8 cellular contexts compared by ENCODE assay signal in the genomic region with DNA sequence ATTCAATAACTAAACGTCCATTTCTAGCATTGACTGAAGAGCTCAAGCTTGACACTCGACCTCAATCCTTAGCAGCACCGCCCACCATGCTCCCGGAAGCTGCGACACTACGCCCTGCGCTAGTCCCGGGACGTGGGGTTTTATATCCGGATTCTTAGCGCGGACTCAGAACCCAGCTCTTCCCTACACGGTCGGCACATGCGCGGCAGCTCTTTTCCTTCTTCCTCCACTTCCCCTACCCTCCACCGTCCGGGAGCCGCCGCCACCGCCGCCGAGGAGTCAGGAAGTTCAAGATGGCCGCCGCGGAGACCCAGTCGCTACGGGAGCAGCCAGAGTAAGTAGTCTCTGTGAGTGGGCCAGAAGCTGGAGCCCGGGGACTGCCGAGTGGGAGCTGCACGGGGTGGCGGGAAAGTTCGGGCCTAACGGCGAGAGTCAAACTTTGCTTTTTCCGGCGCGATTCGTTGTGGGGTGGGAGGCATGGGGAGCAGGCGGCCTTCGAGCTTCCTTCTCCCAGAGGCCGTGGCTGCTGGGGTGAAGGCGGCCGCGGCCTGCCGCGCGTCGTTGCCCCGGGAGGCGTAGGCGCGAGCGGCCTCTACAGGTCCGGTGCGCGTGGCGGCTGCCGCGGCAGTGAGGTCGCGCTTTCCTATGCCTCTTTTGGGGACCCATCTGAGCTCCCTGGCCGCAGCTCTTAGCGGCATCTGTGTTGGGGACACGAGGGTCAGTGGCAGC. TPM values are rescaled to one million over a fixed set of nuclear protein-coding genes. Genes with fewer than 3 reads are reported as not detected.
A peak's percentile ranks its signal among the peaks of the same experiment; 100 is the strongest.
DNase-seq lines count a peak whose midpoint lies in the region; ATAC-seq and TF ChIP-seq lines count a peak whose summit lies in the region.

No MANE protein-coding gene starts in this region.

- H3K27me3 ChIP-seq in hepatocyte = no peaks in the 10 kb centered on the region
- H3K27me3 ChIP-seq in rectal smooth muscle tissue (ENCODE audit: control insufficient read depth, insufficient read depth, low read length) = no peaks in the 10 kb centered on the region
- H3K27me3 ChIP-seq in aorta (ENCODE audit: control insufficient read depth in 1 of 2, insufficient read depth in 2 of 2, low read length in 1 of 2) = no peaks in the 10 kb centered on the region

- peak overlapping the region; percentile 83 for H3K4me2 ChIP-seq in hepatocyte

- intact Hi-C loops in aorta (cut with DNase I) = no loop called here

- H3K36me3 ChIP-seq in hepatocyte (replicated peaks; ENCODE audit: insufficient read depth, low read depth) (no peaks in the 10 kb centered on the region), rectal smooth muscle tissue (ENCODE audit: control insufficient read depth, insufficient read depth, low read length) (no peaks in the 10 kb centered on the region), aorta (ENCODE audit: control insufficient read depth in 1 of 2, insufficient read depth in 2 of 2, low read length in 1 of 2) (no peaks in the 10 kb centered on the region)

- peak overlapping the region; percentile 98 for H3K27ac ChIP-seq in hepatocyte
- peak overlapping the region; percentile 96 for H3K27ac ChIP-seq in rectal smooth muscle tissue (ENCODE audit: low read depth, low read length)
- peak overlapping the region; percentile 45 to 88 for H3K27ac ChIP-seq in aorta (ENCODE audit: low read depth in 1 of 2, low read length in 2 of 2)

- peak overlapping the region; percentile 87 for H2AFZ ChIP-seq in hepatocyte

- ATAC-seq in GM18502 (IDR thresholded peaks at IDR 0.05; ENCODE audit: poor library complexity, unreplicated experiment) (peak; percentile 65), HG02973 (IDR thresholded peaks at IDR 0.05; ENCODE audit: unreplicated experiment) (peak; percentile 45), aorta (ENCODE audit: low FRiP score) (peak; percentile 94)

- peak; percentile 89 to 91 for DNase-seq in NCI-H1930 (lab: John Stamatoyannopoulos, UW)
- DNase-seq in T1000 (lab: John Stamatoyannopoulos, UW) = peak; percentile 85
- peak; percentile 98 for DNase-seq in astrocyte of the hippocampus (ENCODE audit: low read depth, low spot score)
- DNase-seq in hepatocyte (ENCODE audit: low spot score) = peak; percentile 97
- DNase-seq in aorta = peak; percentile 98

- peak overlapping the region; percentile 89 for H3K9ac ChIP-seq in rectal smooth muscle tissue (ENCODE audit: low read length)

- peak overlapping the region; percentile 56 for H3K4me3 ChIP-seq in hepatocyte
- peak overlapping the region; percentile 96 for H3K4me3 ChIP-seq in rectal smooth muscle tissue (ENCODE audit: low read length)
- peak overlapping the region; percentile 71 to 87 for H3K4me3 ChIP-seq in aorta (ENCODE audit: low read length in 2 of 2)

- peaks cover 76% of the 10 kb centered on the region for H3K79me2 ChIP-seq in hepatocyte

- WGBS in hepatocyte (ENCODE audit: low lambda C conversion rate, missing lambda C conversion rate) = under 1% methylated on average over 57 of the region's 65 CpGs
- 0 to 1% methylated on average over 62 to 65 of the region's 65 CpGs for WGBS in aorta, 2 donors

- H3K9me3 ChIP-seq in hepatocyte (ENCODE audit: low read depth) = no peaks in the 10 kb centered on the region
- H3K9me3 ChIP-seq in aorta (ENCODE audit: control insufficient read depth, low read length) = no peaks in the 10 kb centered on the region

- H4K20me1 ChIP-seq in hepatocyte (ENCODE audit: insufficient read depth, poor library complexity, severe bottlenecking) = peaks cover 40% of the 10 kb centered on the region

- H3K4me1 ChIP-seq in hepatocyte (ENCODE audit: insufficient read depth) (peaks cover 27% of the 10 kb centered on the region), rectal smooth muscle tissue (ENCODE audit: control insufficient read depth, insufficient read depth, low read length) (peaks cover 17% of the 10 kb centered on the region), aorta (ENCODE audit: control insufficient read depth in 1 of 2, insufficient read depth in 2 of 2, low read length in 2 of 2) (peaks cover 0 to 1% of the 10 kb centered on the region in 2 donors)

- peak; percentile 39 for TF ChIP-seq CTCF in hepatocyte (IDR thresholded peaks at IDR 0.05; ENCODE audit: poor library complexity)

- no peaks in the 10 kb centered on the region for H3K9me2 ChIP-seq in hepatocyte (replicated peaks; ENCODE audit: insufficient read depth)

RNA-seq across cellular contexts. Expression of a gene that starts 57.6 kb away (rescaled TPM):
- not detected in 2 replicates for total RNA-seq in hepatocyte
- polyA plus RNA-seq in hepatocyte = not detected in 2 replicates
- total RNA-seq in aorta = not detected
- not detected for polyA plus RNA-seq in aorta

Comparison
In these comparisons a context has a peak if more than half of its experiments do, and no peak if none do; other contexts are left out.
1. Peak in every context shown above with its lines: DNase-seq, ATAC-seq, H3K4me3 ChIP-seq and H3K27ac ChIP-seq.